Comparison of ENCODE assay signal across 18 cellular contexts in genomic region chr4:94765174-94765573, GRCh38. TPM values are rescaled to one million over a fixed set of nuclear protein-coding genes. Genes with fewer than 3 reads are reported as not detected.
A peak's percentile ranks its signal among the peaks of the same experiment; 100 is the strongest.
DNase-seq lines count a peak whose midpoint lies in the region; ATAC-seq, FAIRE-seq and TF ChIP-seq lines count a peak whose summit lies in the region.
"Had no signal": no experiment of that assay in that cellular context is flagged by ENCODE, and none has a peak within 500 bp of the region (broad histone marks: within the 10 kb centered on the region; RNA-seq: fewer than 3 reads in every experiment).

No MANE protein-coding gene starts in this region.

- DNase-seq in A549 (ENCODE audit: low read depth in 1 of 2, low spot score in 1 of 2) (no peak), GM12878 (ENCODE audit: low read depth, low spot score) (no peak), UCSD-AML1 (lab: John Stamatoyannopoulos, UW; ENCODE audit: unreplicated experiment) (no peak)
- DNase-seq: AML-193; Caco-2; CD4-positive, alpha-beta T cell; DMS79 treated with DMSO at 0.1 percent for 48 hours; GF-D8; GOT3; H7; KG1 had no signal

- H3K4me2 ChIP-seq in A549 (peak overlapping the region; percentile 95), GM12878 (ENCODE audit: control insufficient read depth, insufficient read depth) (no peak overlapping the region)

- FAIRE-seq in A549 (lab: Jason Lieb, UNC): no peak
- FAIRE-seq in GM12878 (lab: Jason Lieb, UNC): peak; percentile 31
- FAIRE-seq: A204.1, D721Med had no signal

- TF ChIP-seq CTCF in A549 (IDR thresholded peaks at IDR 0.05) (no peak), GM12878 (IDR thresholded peaks at IDR 0.05 in 2 of 3, conservative IDR thresholded peaks at IDR 0.05 in 1 of 3; ENCODE audit: control insufficient read depth in 2 of 3, extremely low read depth in 1 of 3, insufficient read depth in 1 of 3, low read depth in 3 of 3, low read length in 3 of 3) (no peak)

- in situ Hi-C loops in GM12878 (cut with MboI): no loop called here

- TF ChIP-seq EP300 in A549 (IDR thresholded peaks at IDR 0.05) (no peak), GM12878 (IDR thresholded peaks at IDR 0.05; ENCODE audit: borderline replicate concordance in 1 of 2, control insufficient read depth in 1 of 2, low read depth in 2 of 2, low read length in 2 of 2) (no peak)

- intact Hi-C loops in GM12878 (cut with micrococcal nuclease; ENCODE audit: unreplicated experiment): no loop called here

- no peaks in the 10 kb centered on the region for H4K20me1 ChIP-seq in GM12878 (ENCODE audit: control insufficient read depth, insufficient read depth)

- no peak overlapping the region for H3K4me3 ChIP-seq in A549
- no peak overlapping the region for H3K4me3 ChIP-seq in GM12878

- H2AFZ ChIP-seq in GM12878 (ENCODE audit: control insufficient read depth, low read depth, low read length): no peak overlapping the region

- RAD21 ChIA-PET in GM12878 (lab: Charles Lee; ENCODE audit: unreplicated experiment): no interaction called here

- H3K36me3 ChIP-seq in GM12878 (ENCODE audit: control insufficient read depth in 2 of 2, insufficient read depth in 2 of 2, low read length in 1 of 2): no peaks in the 10 kb centered on the region

- H3K9ac ChIP-seq in GM12878 (ENCODE audit: control insufficient read depth, insufficient read depth, low read length): no peak overlapping the region

- CTCF ChIA-PET in A549 (lab: Yijun Ruan, JAX) (no interaction called here), GM12878 (lab: Yijun Ruan, JAX) (no interaction called here)

- H3K9me3 ChIP-seq in A549 (no peaks in the 10 kb centered on the region), GM12878 (replicated peaks; ENCODE audit: control insufficient read depth, insufficient read depth, low read length) (no peaks in the 10 kb centered on the region)
- H3K9me3 ChIP-seq: Caco-2 had no signal

- H3K27ac ChIP-seq in A549 (peak overlapping the region; percentile 81 to 99), GM12878 (ENCODE audit: control insufficient read depth, insufficient read depth) (no peak overlapping the region)
- H3K27ac ChIP-seq: C4-2B had no signal

- peaks cover 92% of the 10 kb centered on the region for H3K4me1 ChIP-seq in A549
- H3K4me1 ChIP-seq in GM12878 (ENCODE audit: control insufficient read depth, insufficient read depth, low read length): no peaks in the 10 kb centered on the region
- H3K4me1 ChIP-seq: Caco-2 had no signal

- no TSS peak for BruUV-seq in GM12878 (replicated peaks; lab: Mats Ljungman, UMichigan)

- no peaks in the 10 kb centered on the region for H3K79me2 ChIP-seq in GM12878 (ENCODE audit: control insufficient read depth, insufficient read depth, low read length)

- 6% methylated on average over 3 of the region's 3 CpGs for WGBS in A549 (ENCODE audit: missing lambda C conversion rate)
- WGBS in GM12878 (ENCODE audit: insufficient coverage, insufficient replicate concordance, low lambda C conversion rate, missing lambda C conversion rate): 2% methylated on average over 3 of the region's 3 CpGs

- POLR2A ChIA-PET in A549 (lab: Yijun Ruan, JAX): interaction anchor here (1.0 kb wide), 1 partner anchor 118 kb away, joined by 3 read pairs; no protein-coding TSS in a partner anchor
- POLR2A ChIA-PET in GM12878 (lab: Charles Lee): no interaction called here

- TF ChIP-seq POLR2A in A549 (IDR thresholded peaks at IDR 0.05; ENCODE audit: low read length) (no peak), GM12878 (IDR thresholded peaks at IDR 0.05; ENCODE audit: low read depth, low read length) (no peak)

- TF ChIP-seq RAD21 in A549 (conservative IDR thresholded peaks at IDR 0.05 in 1 of 2, IDR thresholded peaks at IDR 0.05 in 1 of 2) (no peak), GM12878 (IDR thresholded peaks at IDR 0.05; ENCODE audit: insufficient read depth, low read depth, low read length) (no peak)

- no peak for ATAC-seq in A549
- ATAC-seq in GM18861 (IDR thresholded peaks at IDR 0.05; ENCODE audit: unreplicated experiment): peak; percentile 53
- peak; percentile 39 for ATAC-seq in HG02759 (IDR thresholded peaks at IDR 0.05; ENCODE audit: unreplicated experiment)
- ATAC-seq in GM12878: no peak
- no peak for ATAC-seq in GM19035 (IDR thresholded peaks at IDR 0.05; ENCODE audit: unreplicated experiment)
- ATAC-seq: HCT116 had no signal

- no peaks in the 10 kb centered on the region for H3K27me3 ChIP-seq in GM12878 (replicated peaks in 1 of 2; ENCODE audit: control insufficient read depth in 2 of 2, insufficient read depth in 2 of 2, low read length in 1 of 2)

- SMC1A ChIA-PET in GM12878 (lab: Charles Lee; ENCODE audit: uncharacterized antibody, unreplicated experiment): no interaction called here

TF ChIP-seq in A549, 52 proteins besides CTCF, POLR2A, EP300 and RAD21 (continues in another document):
- no peak for TF ChIP-seq RCOR1 (IDR thresholded peaks at IDR 0.05; ENCODE audit: low read depth, low read length)
- TF ChIP-seq ZSCAN20 (CRISPR knock-in tag; IDR thresholded peaks at IDR 0.05): no peak
- no peak for TF ChIP-seq HMGXB4 (CRISPR knock-in tag; IDR thresholded peaks at IDR 0.05; ENCODE audit: borderline replicate concordance)
- no peak for TF ChIP-seq GATA3 (IDR thresholded peaks at IDR 0.05; ENCODE audit: borderline replicate concordance)
- TF ChIP-seq HEYL (CRISPR knock-in tag; IDR thresholded peaks at IDR 0.05): no peak
- TF ChIP-seq KDM5A (IDR thresholded peaks at IDR 0.05): no peak
- no peak for TF ChIP-seq MAFK (IDR thresholded peaks at IDR 0.05; ENCODE audit: partially characterized antibody)
- TF ChIP-seq HES2 (IDR thresholded peaks at IDR 0.05): no peak

TF ChIP-seq in GM12878, 131 proteins besides CTCF, POLR2A, EP300 and RAD21:
- no peak for TF ChIP-seq BRCA1 (IDR thresholded peaks at IDR 0.05; ENCODE audit: low read depth, low read length)
- TF ChIP-seq NFIC (IDR thresholded peaks at IDR 0.05; ENCODE audit: low read depth, low read length): no peak
- no peak for TF ChIP-seq BCL3 (IDR thresholded peaks at IDR 0.05; ENCODE audit: borderline replicate concordance, insufficient read depth, low read depth, low read length, poor library complexity, severe bottlenecking)
- TF ChIP-seq ASH2L (IDR thresholded peaks at IDR 0.05; ENCODE audit: borderline replicate concordance, low read depth): no peak
- no peak for TF ChIP-seq ZBTB4 (CRISPR knock-in tag; IDR thresholded peaks at IDR 0.05)
- no peak for TF ChIP-seq EED (IDR thresholded peaks at IDR 0.05; ENCODE audit: low read depth)
- no peak for TF ChIP-seq BACH1 (IDR thresholded peaks at IDR 0.05; ENCODE audit: borderline replicate concordance)

RNA-seq across cellular contexts. Expression of gene BMPR1B, which starts 7.4 kb away (rescaled TPM):
- polyA plus RNA-seq in A549 (2011; rRNA removed) (21.2 and 30.2 TPM in 2 replicates), A549 (2017; fragmentation: RNase III; extraction: RNeasy Plus Mini Kit Qiagen cat#74134 plus additional on column Dnase treatment) (5.6 to 7.3 TPM (median 6.4 TPM) in 3 replicates), GM12878 (2011; rRNA removed) (not detected in 2 replicates), GM12878 (2014; fragmentation: Illumina TruSeq; extraction: Trizol) (not detected in 2 replicates), GM12878 (2014; fragmentation: Nextera tagmentation; extraction: Ambion mirVana) (not detected), GM12878 (2014; rRNA removed) (not detected in 2 replicates), GM12878 (2016; fragmentation: Nextera tagmentation; extraction: Ambion mirVana) (not detected)
- polyA plus RNA-seq in A549 (2012; cell fraction: cytosol; rRNA removed): 3.3 and 3.5 TPM in 2 replicates
- polyA plus RNA-seq in A549 (2012; cell fraction: nucleus; rRNA removed): 2.2 and 3.9 TPM in 2 replicates
- 30.7 and 37.6 TPM in 2 replicates for polyA minus RNA-seq in A549 (2011; rRNA and poly(A)+ RNA removed)
- total RNA-seq in GM12878 (2013; cell fraction: nucleolus; rRNA removed): not detected in 2 replicates
- total RNA-seq in GM12878 (2014; rRNA removed) (not detected in 2 replicates), GM12878 (2014; rRNA removed; fragmentation: Illumina TruSeq; extraction: Trizol) (not detected in 2 replicates), GM12878 (2021) (not detected in 2 replicates)
- not detected for polyA plus RNA-seq in GM12878 (2011; ENCODE audit: low read depth)
- not detected in 2 replicates for polyA plus RNA-seq in GM12878 (2011; cell fraction: cytosol; rRNA removed)
- 0.06 TPM in 1 of 2 replicates, not detected in the other for polyA plus RNA-seq in GM12878 (2011; cell fraction: nucleus; rRNA removed)
- polyA plus RNA-seq in GM12878 (2012): not detected in 2 replicates
- polyA minus RNA-seq in GM12878 (2011; rRNA and poly(A)+ RNA removed): not detected in 2 replicates
- polyA minus RNA-seq in GM12878 (2011; cell fraction: cytosol; rRNA and poly(A)+ RNA removed): not detected in 2 replicates
- not detected in 2 replicates for polyA minus RNA-seq in GM12878 (2011; cell fraction: nucleus; rRNA and poly(A)+ RNA removed)
- total RNA-seq: CD4-positive, alpha-beta T cell had no signal

Comparison
In these comparisons a context has a peak if more than half of its experiments do, and no peak if none do; other contexts are left out.
1. ATAC-seq: peak in GM18861 (single experiment) and HG02759 (single experiment); none in A549 (0 of 2), GM12878 (single experiment) and GM19035 (single experiment).